ENCODE assay signal across 8 cellular contexts in the genomic region with DNA sequence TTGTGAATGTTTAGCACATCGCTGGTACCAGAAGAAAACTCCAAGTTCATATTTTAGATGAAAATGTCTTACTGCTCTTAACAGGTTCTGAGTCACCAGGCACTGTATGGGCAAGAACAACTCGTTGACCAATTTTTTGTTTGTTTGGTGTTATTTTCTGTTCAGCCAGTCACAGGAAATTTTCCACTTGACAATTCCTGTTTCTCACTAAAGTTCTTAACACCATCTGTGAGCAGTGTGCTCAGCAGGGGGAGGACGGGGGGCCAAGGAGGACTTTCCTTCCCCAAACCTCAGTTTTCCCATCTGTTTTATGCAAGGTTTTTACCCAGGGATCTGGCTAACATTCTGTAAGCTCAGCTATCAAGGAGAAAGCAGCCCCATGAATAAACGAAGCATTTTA. TPM values are rescaled to one million over a fixed set of nuclear protein-coding genes. Genes with fewer than 3 reads are reported as not detected.
DNase-seq lines count a peak whose midpoint lies in the region; ATAC-seq, FAIRE-seq and TF ChIP-seq lines count a peak whose summit lies in the region.

No MANE protein-coding gene starts in this region.

- H3K18ac ChIP-seq in mesendoderm (ENCODE audit: low read length) = peak overlapping the region; percentile 82

- no peaks in the 10 kb centered on the region for H3K36me3 ChIP-seq in mesendoderm (ENCODE audit: control insufficient read depth, insufficient read depth, low read length)
- H3K36me3 ChIP-seq in effector memory CD4-positive, alpha-beta T cell (ENCODE audit: control insufficient read depth, insufficient read depth, low read length) = no peaks in the 10 kb centered on the region

- no peak for TF ChIP-seq CTCF in D721Med (IDR thresholded peaks at IDR 0.05; ENCODE audit: insufficient read depth, missing control alignments)

- peak overlapping the region; percentile 87 for H3K4me3 ChIP-seq in right cardiac atrium (ENCODE audit: low read length)
- no peak overlapping the region for H3K4me3 ChIP-seq in mesendoderm (ENCODE audit: low read length)
- H3K4me3 ChIP-seq in effector memory CD4-positive, alpha-beta T cell (ENCODE audit: insufficient read depth, low read depth, low read length, poor library complexity, severe bottlenecking) = no peak overlapping the region

- no peak overlapping the region for H4K8ac ChIP-seq in mesendoderm (ENCODE audit: low read depth, low read length)

- DNase-seq in right cardiac atrium = no peak
- no peak for DNase-seq in cardiac septum (ENCODE audit: low spot score)
- no peak for DNase-seq in mesendoderm
- no peak for DNase-seq in GM19238 (ENCODE audit: insufficient read length, low spot score)
- no peak for DNase-seq in D721Med (ENCODE audit: insufficient read length, low spot score)
- DNase-seq in effector memory CD4-positive, alpha-beta T cell = no peak

- intact Hi-C loops in right cardiac atrium (cut with DNase I) (loop anchor here (5.0 to 10.0 kb wide), 6 partner anchors 151 to 713 kb away; no protein-coding TSS in a partner anchor), cardiac septum (cut with DNase I) (loop anchor here (2.0 to 5.0 kb wide), 7 partner anchors 45 to 713 kb away; no protein-coding TSS in a partner anchor)

- peaks cover 82% of the 10 kb centered on the region for H3K79me2 ChIP-seq in mesendoderm (ENCODE audit: control insufficient read depth, insufficient read depth, low read length)

- H3K27me3 ChIP-seq in right cardiac atrium (ENCODE audit: control insufficient read depth, insufficient read depth) (no peaks in the 10 kb centered on the region), mesendoderm (ENCODE audit: insufficient read depth, low read length, poor library complexity) (no peaks in the 10 kb centered on the region)
- H3K27me3 ChIP-seq in effector memory CD4-positive, alpha-beta T cell (replicated peaks; ENCODE audit: control insufficient read depth, insufficient read depth, low read length, poor library complexity, severe bottlenecking) = peaks cover 33% of the 10 kb centered on the region

- no peak overlapping the region for H2BK15ac ChIP-seq in mesendoderm (replicated peaks; ENCODE audit: low read depth)

- no peak overlapping the region for H3K56ac ChIP-seq in mesendoderm (ENCODE audit: low read length)

- FAIRE-seq in D721Med (lab: Jason Lieb, UNC) = no peak

- H3K4me1 ChIP-seq in right cardiac atrium (ENCODE audit: control insufficient read depth, insufficient read depth, low read length) (peaks cover 34% of the 10 kb centered on the region), mesendoderm (ENCODE audit: control insufficient read depth, low read depth, low read length) (peaks cover 36% of the 10 kb centered on the region)
- peaks cover 14% of the 10 kb centered on the region for H3K4me1 ChIP-seq in effector memory CD4-positive, alpha-beta T cell (ENCODE audit: control insufficient read depth, insufficient read depth, low read length, poor library complexity, severe bottlenecking)

- H3K79me1 ChIP-seq in mesendoderm (ENCODE audit: low read length) = peaks cover 13% of the 10 kb centered on the region

- H3K4me2 ChIP-seq in mesendoderm (ENCODE audit: low read length) = no peak overlapping the region

- H2BK120ac ChIP-seq in mesendoderm (ENCODE audit: low read depth, low read length) = no peak overlapping the region

- no peak for ATAC-seq in right cardiac atrium
- no peak for ATAC-seq in GM21390 (IDR thresholded peaks at IDR 0.05; ENCODE audit: unreplicated experiment)

- no peak overlapping the region for H4K5ac ChIP-seq in mesendoderm (ENCODE audit: low read length)

- H3K9ac ChIP-seq in mesendoderm (ENCODE audit: low read length) = peak overlapping the region; percentile 8

- H3K27ac ChIP-seq in right cardiac atrium (ENCODE audit: low read length) = peak overlapping the region; percentile 30
- H3K27ac ChIP-seq in cingulate gyrus (ENCODE audit: low read depth, low read length) = peak overlapping the region; percentile 94
- H3K27ac ChIP-seq in mesendoderm (ENCODE audit: low read depth, low read length) = no peak overlapping the region
- H3K27ac ChIP-seq in effector memory CD4-positive, alpha-beta T cell (ENCODE audit: insufficient read depth, low read length, poor library complexity, severe bottlenecking) = no peak overlapping the region

- peak overlapping the region; percentile 74 for H3K4ac ChIP-seq in mesendoderm (ENCODE audit: low read depth, low read length)

- no peaks in the 10 kb centered on the region for H3K9me3 ChIP-seq in right cardiac atrium (ENCODE audit: control insufficient read depth, low read length)
- H3K9me3 ChIP-seq in effector memory CD4-positive, alpha-beta T cell (ENCODE audit: control insufficient read depth, low read length) = no peaks in the 10 kb centered on the region

- H2BK5ac ChIP-seq in mesendoderm (ENCODE audit: low read length) = no peak overlapping the region

- H3K23ac ChIP-seq in mesendoderm (ENCODE audit: low read length) = no peak overlapping the region

- no peak overlapping the region for H2AK5ac ChIP-seq in mesendoderm (ENCODE audit: low read length)

- WGBS in right cardiac atrium = 20% methylated on average over 4 of the region's 4 CpGs
- WGBS in mesendoderm (ENCODE audit: extremely low coverage, insufficient coverage, low lambda C conversion rate) = no CpG with 5 or more reads among the region's 4 CpGs

RNA-seq across cellular contexts. Expression of a gene that starts 3.0 kb away (rescaled TPM):
- 10 to 100 TPM; 20.1 to 30.2 (median 23.7) TPM for total RNA-seq in right cardiac atrium
- 10.0 TPM for polyA plus RNA-seq in right cardiac atrium
- total RNA-seq in cardiac septum = 66.8 TPM
- polyA plus RNA-seq in mesendoderm (2013, experiment 1 of 2) = 22.4 TPM
- 22.1 TPM for polyA plus RNA-seq in mesendoderm (2013, experiment 2 of 2)

Comparison
In these comparisons a context has a peak if more than half of its experiments do, and no peak if none do; other contexts are left out.
1. H3K27ac ChIP-seq: peak in right cardiac atrium (single experiment) and cingulate gyrus (single experiment); none in mesendoderm (single experiment) and effector memory CD4-positive, alpha-beta T cell (single experiment).